Comparison of ENCODE assay signal across 27 cellular contexts in the genomic region with DNA sequence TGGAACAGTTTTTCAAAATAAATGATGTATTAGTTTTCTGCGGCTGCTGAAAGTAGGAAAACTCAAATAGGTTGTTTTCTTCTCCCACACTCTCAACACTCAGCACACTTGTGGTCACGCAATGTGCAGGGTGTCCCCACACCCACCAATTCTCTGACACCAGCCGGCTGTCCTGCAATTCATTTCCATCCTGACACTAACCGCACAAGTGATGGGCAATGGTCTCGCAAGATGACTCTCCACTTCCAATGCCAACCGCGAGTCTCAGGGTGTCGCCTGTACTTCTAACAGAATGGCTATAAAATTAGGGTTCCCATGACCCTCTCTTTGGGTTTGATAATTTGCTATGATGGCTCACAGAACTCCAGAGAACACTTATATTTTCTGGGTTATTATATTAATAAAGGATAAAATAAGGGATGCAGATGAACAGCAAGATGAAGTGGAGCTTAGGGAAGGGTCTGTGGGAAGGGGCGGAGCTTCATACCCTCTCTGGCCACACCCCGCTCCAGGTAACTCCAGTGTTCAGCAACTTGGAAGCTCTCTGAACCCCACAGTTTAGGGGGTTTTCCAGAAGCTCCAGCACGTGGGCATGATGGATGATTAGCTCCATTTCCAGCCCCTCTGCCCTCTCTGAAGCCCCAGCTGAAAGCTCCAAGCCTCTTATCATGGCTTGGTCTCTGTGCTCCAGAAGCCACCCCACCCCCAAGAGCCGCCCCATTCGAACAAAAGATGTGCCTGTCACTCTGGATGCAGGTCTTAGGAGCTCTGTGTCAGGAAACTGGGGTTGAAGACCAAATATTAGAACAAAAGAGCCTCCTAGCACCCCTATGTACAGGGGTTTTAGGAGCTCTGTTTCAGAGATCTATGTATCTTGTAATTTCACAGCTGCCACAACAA. TPM values are rescaled to one million over a fixed set of nuclear protein-coding genes. Genes with fewer than 3 reads are reported as not detected.
DNase-seq lines count a peak whose midpoint lies in the region; ATAC-seq and TF ChIP-seq lines count a peak whose summit lies in the region.
"Had no signal": no experiment of that assay in that cellular context is flagged by ENCODE, and none has a peak within 500 bp of the region (broad histone marks: within the 10 kb centered on the region; RNA-seq: fewer than 3 reads in every experiment).

No MANE protein-coding gene starts in this region.

- H3K4me1 Mint-ChIP-seq in activated T-cell treated with anti-CD3 and anti-CD28 coated beads, Interleukin-2, amount 50 U/mL, for 72 hours (ENCODE audit: low read depth): no peaks in the 10 kb centered on the region
- no peaks in the 10 kb centered on the region for H3K4me1 Mint-ChIP-seq in activated T-helper 2 cell treated with anti-CD3 and anti-CD28 coated beads, Interferon-gamma antibody, Interleukin-2, Interleukin-4, amounts not matched to agents 10 μg/mL and 5 μg/mL and 100 μg/mL, durations not matched to agents 14 hours and 24 hours and 36 hours (ENCODE audit: low read depth)
- H3K4me1 Mint-ChIP-seq: activated CD4-positive, alpha-beta T cell treated with anti-CD3 and anti-CD28 coated beads, Interleukin-2, amount 10 ng/mL, durations not matched to agents 24 days and 14 days; brain had no signal

- intact Hi-C loops in cardiac septum (cut with DNase I): no loop called here
- intact Hi-C loops in activated T-helper 2 cell treated with anti-CD3 and anti-CD28 coated beads, Interferon-gamma antibody, Interleukin-2, Interleukin-4, amounts not matched to agents 10 μg/mL and 5 μg/mL and 100 μg/mL, durations not matched to agents 14 hours and 24 hours and 36 hours (cut with micrococcal nuclease): no loop called here

- H3K27me3 ChIP-seq in right atrium auricular region: no peaks in the 10 kb centered on the region

- no peaks in the 10 kb centered on the region for H3K9me3 ChIP-seq in right atrium auricular region
- H3K9me3 ChIP-seq: neutrophil had no signal

- H3K4me1 ChIP-seq in right atrium auricular region: no peaks in the 10 kb centered on the region

- no peak overlapping the region for H3K27ac ChIP-seq in right atrium auricular region
- H3K27ac ChIP-seq: neutrophil, RWPE1, SK-N-MC had no signal

- H3K27me3 Mint-ChIP-seq in activated T-cell treated with anti-CD3 and anti-CD28 coated beads, Interleukin-2, amount 50 U/mL, for 72 hours (ENCODE audit: low read depth): peaks cover 33% of the 10 kb centered on the region
- peaks cover 34% of the 10 kb centered on the region for H3K27me3 Mint-ChIP-seq in activated T-helper 2 cell treated with anti-CD3 and anti-CD28 coated beads, Interferon-gamma antibody, Interleukin-2, Interleukin-4, amounts not matched to agents 10 μg/mL and 5 μg/mL and 100 μg/mL, durations not matched to agents 14 hours and 24 hours and 36 hours (ENCODE audit: low read depth)

- H3K36me3 Mint-ChIP-seq in activated T-cell treated with anti-CD3 and anti-CD28 coated beads, Interleukin-2, amount 50 U/mL, for 72 hours (ENCODE audit: insufficient read depth in 2 of 2): no peaks in the 10 kb centered on the region
- no peaks in the 10 kb centered on the region for H3K36me3 Mint-ChIP-seq in activated T-helper 2 cell treated with anti-CD3 and anti-CD28 coated beads, Interferon-gamma antibody, Interleukin-2, Interleukin-4, amounts not matched to agents 10 μg/mL and 5 μg/mL and 100 μg/mL, durations not matched to agents 14 hours and 24 hours and 36 hours (ENCODE audit: low read depth)
- H3K36me3 Mint-ChIP-seq: brain had no signal

- DNase-seq in activated CD4-positive, alpha-beta T cell treated with anti-CD3 and anti-CD28 coated beads for 48 hours: peak; percentile 44
- DNase-seq in activated CD4-positive, alpha-beta T cell treated with anti-CD3 and anti-CD28 coated beads, Interleukin-2, amount 50 U/mL, for 1 hour: no peak
- DNase-seq in cardiac septum (ENCODE audit: low spot score) (peak; percentile 43), right atrium auricular region (ENCODE audit: low spot score) (no peak)
- DNase-seq in activated T-cell treated with anti-CD3 and anti-CD28 coated beads, Interleukin-2, amount 50 U/mL, for 72 hours: peak; percentile 50 to 65
- DNase-seq in stimulated activated CD8-positive, alpha-beta memory T cell treated with anti-CD3 and anti-CD28 coated beads, Interleukin-15, amount 100 ng/mL, for 48 hours (ENCODE audit: low read depth in 2 of 2): peak; percentile 36 to 44
- DNase-seq in activated T-helper 2 cell treated with anti-CD3 and anti-CD28 coated beads, Interferon-gamma antibody, Interleukin-2, Interleukin-4, amounts not matched to agents 10 μg/mL and 5 μg/mL and 100 μg/mL, durations not matched to agents 14 hours and 24 hours and 36 hours (ENCODE audit: low spot score): no peak
- DNase-seq: activated CD4-positive, alpha-beta T cell treated with anti-CD3 and anti-CD28 coated beads, Interleukin-2, amount 10 ng/mL, durations not matched to agents 24 days and 14 days; CD4-positive, alpha-beta T cell; head of caudate nucleus; HFFc6; NCI-H1105 treated with DMSO at 0.1 percent for 48 hours; NCI-H2029 treated with DMSO at 0.1 percent for 48 hours; NCI-H2227 treated with DMSO at 0.1 percent for 48 hours; trophoblast cell had no signal

- no peak overlapping the region for H3K4me3 Mint-ChIP-seq in activated T-cell treated with anti-CD3 and anti-CD28 coated beads, Interleukin-2, amount 50 U/mL, for 72 hours
- H3K4me3 Mint-ChIP-seq in activated T-helper 2 cell treated with anti-CD3 and anti-CD28 coated beads, Interferon-gamma antibody, Interleukin-2, Interleukin-4, amounts not matched to agents 10 μg/mL and 5 μg/mL and 100 μg/mL, durations not matched to agents 14 hours and 24 hours and 36 hours (ENCODE audit: low read depth): no peak overlapping the region
- H3K4me3 Mint-ChIP-seq: activated CD4-positive, alpha-beta T cell treated with anti-CD3 and anti-CD28 coated beads, Interleukin-2, amount 10 ng/mL, durations not matched to agents 24 days and 14 days; brain; CD4-positive, alpha-beta T cell; HFFc6; T-helper 1 cell treated with Interleukin-12 subunit alpha and Interleukin-12 subunit beta and Interleukin-4 antibody, amounts not matched to agents 30 μg/mL and 1 μg/mL, for 36 hours had no signal

- ATAC-seq in activated T-cell treated with anti-CD3 and anti-CD28 coated beads, Interleukin-2, amount 50 U/mL, for 72 hours (replicated peaks in 1 of 2): peak; percentile 86 to 95
- no peak for ATAC-seq in GM21619 (IDR thresholded peaks at IDR 0.05; ENCODE audit: unreplicated experiment)

- no peak overlapping the region for H3K27ac Mint-ChIP-seq in activated T-cell treated with anti-CD3 and anti-CD28 coated beads, Interleukin-2, amount 50 U/mL, for 72 hours
- H3K27ac Mint-ChIP-seq in activated T-helper 2 cell treated with anti-CD3 and anti-CD28 coated beads, Interferon-gamma antibody, Interleukin-2, Interleukin-4, amounts not matched to agents 10 μg/mL and 5 μg/mL and 100 μg/mL, durations not matched to agents 14 hours and 24 hours and 36 hours: no peak overlapping the region
- H3K27ac Mint-ChIP-seq: activated CD4-positive, alpha-beta T cell treated with anti-CD3 and anti-CD28 coated beads, Interleukin-2, amount 10 ng/mL, durations not matched to agents 24 days and 14 days; brain; CD4-positive, alpha-beta T cell; HFFc6; T-helper 1 cell treated with Interleukin-12 subunit alpha and Interleukin-12 subunit beta and Interleukin-4 antibody, amounts not matched to agents 30 μg/mL and 1 μg/mL, for 36 hours had no signal

- H3K4me3 ChIP-seq in right atrium auricular region: no peak overlapping the region
- H3K4me3 ChIP-seq: SK-N-MC had no signal

- no peaks in the 10 kb centered on the region for H3K36me3 ChIP-seq in right atrium auricular region
- H3K36me3 ChIP-seq: neutrophil had no signal

- H3K9me3 Mint-ChIP-seq in activated T-cell treated with anti-CD3 and anti-CD28 coated beads, Interleukin-2, amount 50 U/mL, for 72 hours: no peaks in the 10 kb centered on the region
- no peaks in the 10 kb centered on the region for H3K9me3 Mint-ChIP-seq in activated T-helper 2 cell treated with anti-CD3 and anti-CD28 coated beads, Interferon-gamma antibody, Interleukin-2, Interleukin-4, amounts not matched to agents 10 μg/mL and 5 μg/mL and 100 μg/mL, durations not matched to agents 14 hours and 24 hours and 36 hours
- H3K9me3 Mint-ChIP-seq: activated CD4-positive, alpha-beta T cell treated with anti-CD3 and anti-CD28 coated beads, Interleukin-2, amount 10 ng/mL, durations not matched to agents 24 days and 14 days; brain; CD4-positive, alpha-beta T cell; HFFc6; T-helper 1 cell treated with Interleukin-12 subunit alpha and Interleukin-12 subunit beta and Interleukin-4 antibody, amounts not matched to agents 30 μg/mL and 1 μg/mL, for 36 hours had no signal

- no peak for TF ChIP-seq CTCF in right atrium auricular region (IDR thresholded peaks at IDR 0.05)

RNA-seq across cellular contexts. Expression of gene TAF1C, which starts 19.8 kb away (rescaled TPM):
- 20.9 TPM for total RNA-seq in cardiac septum
- total RNA-seq in right atrium auricular region: 10 to 100 TPM; 16.2 to 18.4 TPM
- 10 to 100 TPM; 41.8 to 51.3 TPM for total RNA-seq in activated T-cell treated with anti-CD3 and anti-CD28 coated beads, Interleukin-2, amount 50 U/mL, for 72 hours
- total RNA-seq in activated T-helper 2 cell treated with anti-CD3 and anti-CD28 coated beads, Interferon-gamma antibody, Interleukin-2, Interleukin-4, amounts not matched to agents 10 μg/mL and 5 μg/mL and 100 μg/mL, durations not matched to agents 14 hours and 24 hours and 36 hours: 57.5 and 64.4 TPM in 2 replicates

RNA-seq across cellular contexts. Expression of gene DNAAF1, which starts 21.9 kb away (rescaled TPM):
- total RNA-seq in cardiac septum (not detected), right atrium auricular region (1 to 10 TPM in 1 of 2 donors, not detected in 1; 1.8 TPM)
- total RNA-seq in activated T-cell treated with anti-CD3 and anti-CD28 coated beads, Interleukin-2, amount 50 U/mL, for 72 hours: under 1 TPM in 1 of 2 donors, not detected in 1; 0.19 TPM
- 0.09 TPM in 1 of 2 replicates, not detected in the other for total RNA-seq in activated T-helper 2 cell treated with anti-CD3 and anti-CD28 coated beads, Interferon-gamma antibody, Interleukin-2, Interleukin-4, amounts not matched to agents 10 μg/mL and 5 μg/mL and 100 μg/mL, durations not matched to agents 14 hours and 24 hours and 36 hours
- total RNA-seq: activated CD4-positive, alpha-beta T cell treated with anti-CD3 and anti-CD28 coated beads, Interleukin-2, amount 10 ng/mL, durations not matched to agents 24 days and 14 days; CD4-positive, alpha-beta T cell; chondrocyte; HFFc6; M059J; skeletal muscle tissue had no signal

RNA-seq across cellular contexts. Expression of gene HSDL1, which starts 22.1 kb away (rescaled TPM):
- total RNA-seq in cardiac septum (17.4 TPM), right atrium auricular region (10 to 100 TPM; 14.6 to 15.4 TPM)
- 10 to 100 TPM; 13.0 to 14.6 TPM for total RNA-seq in activated T-cell treated with anti-CD3 and anti-CD28 coated beads, Interleukin-2, amount 50 U/mL, for 72 hours
- 16.7 and 19.9 TPM in 2 replicates for total RNA-seq in activated T-helper 2 cell treated with anti-CD3 and anti-CD28 coated beads, Interferon-gamma antibody, Interleukin-2, Interleukin-4, amounts not matched to agents 10 μg/mL and 5 μg/mL and 100 μg/mL, durations not matched to agents 14 hours and 24 hours and 36 hours

RNA-seq across cellular contexts. Expression of gene ADAD2, which starts 23.9 kb away (rescaled TPM):
- total RNA-seq in cardiac septum (0.24 TPM), right atrium auricular region (under 1 TPM in 1 of 2 donors, not detected in 1; 0.19 TPM)
- under 1 TPM in 1 of 2 donors, not detected in 1; 0.43 TPM for total RNA-seq in activated T-cell treated with anti-CD3 and anti-CD28 coated beads, Interleukin-2, amount 50 U/mL, for 72 hours
- not detected in 2 replicates for total RNA-seq in activated T-helper 2 cell treated with anti-CD3 and anti-CD28 coated beads, Interferon-gamma antibody, Interleukin-2, Interleukin-4, amounts not matched to agents 10 μg/mL and 5 μg/mL and 100 μg/mL, durations not matched to agents 14 hours and 24 hours and 36 hours
- total RNA-seq: A172; activated CD4-positive, alpha-beta T cell treated with anti-CD3 and anti-CD28 coated beads, Interleukin-2, amount 10 ng/mL, durations not matched to agents 24 days and 14 days; chondrocyte; HFFc6; lung microvascular endothelial cell; M059J; pulmonary artery endothelial cell; skeletal muscle tissue had no signal

RNA-seq across cellular contexts. Expression of gene MBTPS1, which starts 50.3 kb away (rescaled TPM):
- total RNA-seq in cardiac septum: 53.2 TPM
- 10 to 100 TPM; 75.3 to 77.5 TPM for total RNA-seq in right atrium auricular region
- 10 to 100 TPM; 36.6 to 42.0 TPM for total RNA-seq in activated T-cell treated with anti-CD3 and anti-CD28 coated beads, Interleukin-2, amount 50 U/mL, for 72 hours
- 54.5 and 58.1 TPM in 2 replicates for total RNA-seq in activated T-helper 2 cell treated with anti-CD3 and anti-CD28 coated beads, Interferon-gamma antibody, Interleukin-2, Interleukin-4, amounts not matched to agents 10 μg/mL and 5 μg/mL and 100 μg/mL, durations not matched to agents 14 hours and 24 hours and 36 hours

Comparison
In these comparisons a context has a peak if more than half of its experiments do, and no peak if none do; other contexts are left out.
1. DNase-seq: peak in activated CD4-positive, alpha-beta T cell treated with anti-CD3 and anti-CD28 coated beads for 48 hours (single experiment), cardiac septum (single experiment), activated T-cell treated with anti-CD3 and anti-CD28 coated beads, Interleukin-2, amount 50 U/mL, for 72 hours (2 of 2) and stimulated activated CD8-positive, alpha-beta memory T cell treated with anti-CD3 and anti-CD28 coated beads, Interleukin-15, amount 100 ng/mL, for 48 hours (2 of 2); none in activated CD4-positive, alpha-beta T cell treated with anti-CD3 and anti-CD28 coated beads, Interleukin-2, amount 50 U/mL, for 1 hour (single experiment), right atrium auricular region (single experiment) and activated T-helper 2 cell treated with anti-CD3 and anti-CD28 coated beads, Interferon-gamma antibody, Interleukin-2, Interleukin-4, amounts not matched to agents 10 μg/mL and 5 μg/mL and 100 μg/mL, durations not matched to agents 14 hours and 24 hours and 36 hours (single experiment).